21 cellular contexts compared by ENCODE assay signal in genomic region chr13:50452028-50452427, GRCh38.
DNase-seq lines count a peak whose midpoint lies in the region; ATAC-seq, FAIRE-seq and TF ChIP-seq lines count a peak whose summit lies in the region.
"Had no signal": no experiment of that assay in that cellular context is flagged by ENCODE, and none has a peak within 500 bp of the region (broad histone marks: within the 10 kb centered on the region; RNA-seq: fewer than 3 reads in every experiment).

No MANE protein-coding gene starts in this region.

- no peak overlapping the region for H4K91ac ChIP-seq in IMR-90 (ENCODE audit: insufficient read depth, low read depth, low read length)

- H3K4me1 Mint-ChIP-seq in nephron, result peaks cover 58% of the 10 kb centered on the region

- no peaks in the 10 kb centered on the region for H3K79me2 ChIP-seq in K562 (ENCODE audit: control insufficient read depth, insufficient read depth, low read length)

- no peak overlapping the region for H2BK120ac ChIP-seq in IMR-90 (ENCODE audit: low read depth, low read length)

- no peaks in the 10 kb centered on the region for H3K9me3 Mint-ChIP-seq in nephron
- H3K9me3 Mint-ChIP-seq: CD4-positive, alpha-beta T cell; CD8-positive, alpha-beta memory T cell; H9 had no signal

- no peak for TF ChIP-seq POLR2A in IMR-90 (IDR thresholded peaks at IDR 0.05; ENCODE audit: low read depth, low read length)
- no peak for TF ChIP-seq POLR2A in K562 (conservative IDR thresholded peaks at IDR 0.05)

- ATAC-seq in IMR-90 (ENCODE audit: low read depth) (no peak), K562 (no peak)
- ATAC-seq: HCT116 had no signal

- no peak overlapping the region for H2AK9ac ChIP-seq in IMR-90 (replicated peaks; ENCODE audit: low read depth, low read length, poor library complexity)

- H3K36me3 Mint-ChIP-seq in nephron (ENCODE audit: low read depth), result no peaks in the 10 kb centered on the region
- H3K36me3 Mint-ChIP-seq: CD14-positive monocyte had no signal

- no peak overlapping the region for H3K4me2 ChIP-seq in IMR-90 (ENCODE audit: low read depth, low read length)
- H3K4me2 ChIP-seq in K562 (ENCODE audit: insufficient read depth, low read length), result no peak overlapping the region
- H3K4me2 ChIP-seq: GM23338 had no signal

- no peak overlapping the region for H2BK5ac ChIP-seq in IMR-90 (ENCODE audit: low read depth, low read length, poor library complexity, severe bottlenecking)

- TF ChIP-seq RAD21 in IMR-90 (IDR thresholded peaks at IDR 0.05; ENCODE audit: low read length) (no peak), K562 (CRISPR knock-in tag; conservative IDR thresholded peaks at IDR 0.05 in 1 of 2, IDR thresholded peaks at IDR 0.05 in 1 of 2) (no peak)

- no CpG with 5 or more reads among the region's 1 CpG for WGBS in IMR-90 (ENCODE audit: extremely low coverage in 2 of 2, insufficient read length in 1 of 2), 2 experiments
- 36% methylated on average over 1 of the region's 1 CpG for WGBS in K562 (ENCODE audit: insufficient coverage, low coverage, missing lambda C conversion rate)

- no peak overlapping the region for H2BK15ac ChIP-seq in IMR-90 (ENCODE audit: low read depth, low read length)

- CTCF ChIA-PET in IMR-90 (lab: Yijun Ruan, JAX) (no interaction called here), K562 (lab: Yijun Ruan, JAX; ENCODE audit: low intra/inter-chr PET ratio) (no interaction called here)

- no peak for TF ChIP-seq EP300 in K562 (IDR thresholded peaks at IDR 0.05; ENCODE audit: low read length)

- dilution Hi-C loops in IMR-90 (cut with HindIII; ENCODE audit: low sequenced_read_pairs, unreplicated experiment), result no loop called here

- H3K9me1 ChIP-seq in IMR-90 (ENCODE audit: insufficient read depth, low read length), result no peaks in the 10 kb centered on the region
- no peaks in the 10 kb centered on the region for H3K9me1 ChIP-seq in K562 (ENCODE audit: control insufficient read depth, insufficient read depth, low read length)

- H4K8ac ChIP-seq in IMR-90 (ENCODE audit: low read depth in 2 of 2, low read length in 2 of 2), result no peak overlapping the region

- in situ Hi-C loops in IMR-90 (cut with MboI; ENCODE audit: low sequenced_read_pairs) (no loop called here), K562 (cut with MboI) (no loop called here)

- peak overlapping the region; percentile 78 to 94 (median 92) for H3K27ac Mint-ChIP-seq in nephron
- H3K27ac Mint-ChIP-seq: CD4-positive, alpha-beta T cell; GM23338 had no signal

- no peak overlapping the region for H3K4me3 Mint-ChIP-seq in nephron
- H3K4me3 Mint-ChIP-seq: CD4-positive, alpha-beta T cell; CD8-positive, alpha-beta memory T cell; GM23338; H9 had no signal

- no peak for FAIRE-seq in K562 (lab: Jason Lieb, UNC)
- FAIRE-seq: D721Med, GM12891, GM18507 had no signal

- H3K27ac ChIP-seq in IMR-90 (ENCODE audit: insufficient read depth, low read length) (no peak overlapping the region), K562 (ENCODE audit: extremely low read depth, low read depth, low read length) (no peak overlapping the region)
- H3K27ac ChIP-seq: BLaER1 treated with 17β-estradiol and CSF1 and Interleukin-3, amounts not matched to agents 10 nM and 100 nM had no signal

- H3K14ac ChIP-seq in IMR-90 (replicated peaks; ENCODE audit: low read depth, low read length), result no peak overlapping the region

- H3K27me3 ChIP-seq in IMR-90 (ENCODE audit: control insufficient read depth, insufficient read depth, low read length), result no peaks in the 10 kb centered on the region; the same call in 1 of the 2 replicates
- no peaks in the 10 kb centered on the region for H3K27me3 ChIP-seq in K562 (ENCODE audit: control insufficient read depth in 2 of 2, insufficient read depth in 2 of 2, low read length in 2 of 2)
- H3K27me3 ChIP-seq: BE2C; BLaER1 treated with 17β-estradiol and CSF1 and Interleukin-3, amounts not matched to agents 10 nM and 100 nM had no signal

- H2BK20ac ChIP-seq in IMR-90 (ENCODE audit: low read depth, low read length), result no peak overlapping the region

- H3K18ac ChIP-seq in IMR-90 (ENCODE audit: low read depth, low read length), result no peak overlapping the region

- no peaks in the 10 kb centered on the region for H3K79me1 ChIP-seq in IMR-90 (ENCODE audit: low read depth in 1 of 2, low read length in 2 of 2)

- H3K36me3 ChIP-seq in IMR-90 (ENCODE audit: control insufficient read depth, insufficient read depth, low read length) (no peaks in the 10 kb centered on the region), K562 (ENCODE audit: control insufficient read depth, insufficient read depth, low read length) (no peaks in the 10 kb centered on the region)
- H3K36me3 ChIP-seq: BE2C; BLaER1 treated with 17β-estradiol and CSF1 and Interleukin-3, amounts not matched to agents 10 nM and 100 nM had no signal

- H3K9me3 ChIP-seq in IMR-90 (ENCODE audit: control insufficient read depth, insufficient read depth, low read length), result no peaks in the 10 kb centered on the region
- H3K9me3 ChIP-seq in K562 (replicated peaks; ENCODE audit: control insufficient read depth, insufficient read depth, low read depth, low read length), result no peaks in the 10 kb centered on the region
- H3K9me3 ChIP-seq: BE2C had no signal

- intact Hi-C loops in IMR-90 (cut with micrococcal nuclease) (no loop called here), K562 (cut with micrococcal nuclease) (no loop called here)

- no peak overlapping the region for H2AK5ac ChIP-seq in IMR-90 (ENCODE audit: low read depth, low read length)

- no peaks in the 10 kb centered on the region for H4K20me1 ChIP-seq in IMR-90 (ENCODE audit: insufficient read depth, low read length)
- H4K20me1 ChIP-seq in K562 (replicated peaks; ENCODE audit: control insufficient read depth, insufficient read depth, low read length), result no peaks in the 10 kb centered on the region
- H4K20me1 ChIP-seq: BLaER1 treated with 17β-estradiol and CSF1 and Interleukin-3, amounts not matched to agents 10 nM and 100 nM had no signal

- H3K4me3 ChIP-seq in IMR-90 (ENCODE audit: insufficient read depth, low read depth, low read length) (no peak overlapping the region), K562 (no peak overlapping the region), foreskin fibroblast (ENCODE audit: low read depth in 1 of 2, low read length in 2 of 2) (no peak overlapping the region)
- H3K4me3 ChIP-seq: BLaER1 treated with 17β-estradiol and CSF1 and Interleukin-3, amounts not matched to agents 10 nM and 100 nM; GM23338 had no signal

- H2AFZ ChIP-seq in IMR-90 (replicated peaks; ENCODE audit: low read length, poor library complexity) (no peak overlapping the region), K562 (ENCODE audit: low read depth, low read length) (no peak overlapping the region)
- H2AFZ ChIP-seq: GM23338 had no signal

- peaks cover 3% of the 10 kb centered on the region for H3K27me3 Mint-ChIP-seq in nephron (ENCODE audit: low read depth)
- H3K27me3 Mint-ChIP-seq: CD4-positive, alpha-beta T cell had no signal

- TF ChIP-seq CTCF in IMR-90 (conservative IDR thresholded peaks at IDR 0.05; ENCODE audit: low read depth, low read length) (no peak), K562 (IDR thresholded peaks at IDR 0.05 in 2 of 3, conservative IDR thresholded peaks at IDR 0.05 in 1 of 3; ENCODE audit: insufficient read depth in 2 of 3, low read depth in 1 of 3, low read length in 3 of 3) (no peak), nephron (IDR thresholded peaks at IDR 0.05; ENCODE audit: unreplicated experiment in 3 of 3) (no peak), foreskin fibroblast (IDR thresholded peaks at IDR 0.05; ENCODE audit: low read depth, low read length) (no peak)

- H3K56ac ChIP-seq in IMR-90 (ENCODE audit: extremely low read depth, insufficient read depth, low read length), result no peak overlapping the region

- no peak overlapping the region for H3K4ac ChIP-seq in IMR-90 (ENCODE audit: low read depth, low read length)

- no peak overlapping the region for H3K23ac ChIP-seq in IMR-90 (ENCODE audit: low read depth, low read length)

- H3K4me1 ChIP-seq in IMR-90 (ENCODE audit: control insufficient read depth, insufficient read depth, low read length) (no peaks in the 10 kb centered on the region; the same call in 1 of the 2 replicates), K562 (replicated peaks in 1 of 2; ENCODE audit: control insufficient read depth in 2 of 2, insufficient read depth in 2 of 2, low read length in 2 of 2) (no peaks in the 10 kb centered on the region; a peak in 1 of 5 replicates)
- H3K4me1 ChIP-seq: BE2C had no signal

- H3K9ac ChIP-seq in IMR-90 (ENCODE audit: low read depth, low read length) (no peak overlapping the region), K562 (ENCODE audit: insufficient read depth in 1 of 2, low read depth in 2 of 2, low read length in 2 of 2) (no peak overlapping the region)
- H3K9ac ChIP-seq: BLaER1 treated with 17β-estradiol and CSF1 and Interleukin-3, amounts not matched to agents 10 nM and 100 nM had no signal

- POLR2A ChIA-PET in IMR-90 (lab: Charles Lee; ENCODE audit: unreplicated experiment) (no interaction called here), K562 (lab: Yijun Ruan, JAX) (no interaction called here)

- DNase-seq in IMR-90, result no peak
- no peak for DNase-seq in K562 (ENCODE audit: extremely low read depth in 1 of 4, low spot score in 3 of 4)
- no peak for DNase-seq in activated effector memory CD4-positive, alpha-beta T cell treated with anti-CD3 and anti-CD28 coated beads, Interleukin-2, amount 50 U/mL, for 16 hours
- DNase-seq in activated gamma-delta T cell (lab: John Stamatoyannopoulos, UW), result no peak
- no peak for DNase-seq in foreskin fibroblast
- DNase-seq: AML-193; BE2C; CD4-positive, alpha-beta T cell; CD8-positive, alpha-beta memory T cell; DMS 273 treated with DMSO at 0.1 percent for 48 hours; DMS79 treated with DMSO at 0.1 percent for 48 hours; GF-D8; H9 had no signal

- BruUV-seq in IMR-90 (replicated peaks; lab: Mats Ljungman, UMichigan) (no TSS peak), K562 (replicated peaks; lab: Mats Ljungman, UMichigan) (no TSS peak)

- no peak overlapping the region for H4K5ac ChIP-seq in IMR-90 (ENCODE audit: low read depth, low read length)

TF ChIP-seq in IMR-90, 13 proteins besides CTCF, POLR2A, EP300 and RAD21:
- TF ChIP-seq CHD1 (IDR thresholded peaks at IDR 0.05; ENCODE audit: low read depth, low read length) (no peak), RCOR1 (IDR thresholded peaks at IDR 0.05; ENCODE audit: insufficient replicate concordance, low read length) (no peak), MAFK (IDR thresholded peaks at IDR 0.05; ENCODE audit: low read depth, low read length) (peak; percentile 76)

TF ChIP-seq in K562, 482 proteins besides CTCF, POLR2A, EP300 and RAD21 (continues in another document):
- no peak for TF ChIP-seq RBM14 (IDR thresholded peaks at IDR 0.05; ENCODE audit: borderline replicate concordance, insufficient read depth, low read depth, low read length)
- peak; percentile 54; the same call in 1 of the 2 replicates for TF ChIP-seq C11orf30 (IDR thresholded peaks at IDR 0.05; ENCODE audit: low read depth)
- TF ChIP-seq KHSRP (IDR thresholded peaks at IDR 0.05), result no peak
- TF ChIP-seq GTF2E2 (tag; IDR thresholded peaks at IDR 0.05), result no peak
- TF ChIP-seq TAF1 (IDR thresholded peaks at IDR 0.05; ENCODE audit: control insufficient read depth, extremely low read depth, insufficient read depth, low read length, severe bottlenecking), result no peak
- TF ChIP-seq NFATC3 (IDR thresholded peaks at IDR 0.05), result no peak
